In genomic region chr3:187150599-187150998, GRCh38 we compare ENCODE assay signal across 9 cellular contexts. TPM values are rescaled to one million over a fixed set of nuclear protein-coding genes. Genes with fewer than 3 reads are reported as not detected.
DNase-seq lines count a peak whose midpoint lies in the region; ATAC-seq and TF ChIP-seq lines count a peak whose summit lies in the region.
"Had no signal": no experiment of that assay in that cellular context is flagged by ENCODE, and none has a peak within 500 bp of the region (broad histone marks: within the 10 kb centered on the region; RNA-seq: fewer than 3 reads in every experiment).

No MANE protein-coding gene starts in this region.

- H3K9me3 Mint-ChIP-seq in CD8-positive, alpha-beta T cell = peaks cover 3% of the 10 kb centered on the region

- H3K9me3 ChIP-seq in CD8-positive, alpha-beta T cell (ENCODE audit: low read length) = no peaks in the 10 kb centered on the region
- no peaks in the 10 kb centered on the region for H3K9me3 ChIP-seq in mucosa of descending colon

- no peaks in the 10 kb centered on the region for H3K27me3 ChIP-seq in CD8-positive, alpha-beta T cell (ENCODE audit: insufficient read depth, low read length)

- POLR2A ChIA-PET in CD8-positive, alpha-beta T cell (lab: Charles Lee) = interaction anchor here (1.0 to 2.0 kb wide), 2 partner anchors 20 to 301 kb away, joined by 4 to 5 read pairs; no protein-coding TSS in a partner anchor

- intact Hi-C loops in CD8-positive, alpha-beta T cell (cut with DNase I, micrococcal nuclease) = loop anchor here (1.0 to 2.0 kb wide), 3 partner anchors 11 to 38 kb away; partner anchors contain the start of gene RPL39L (in 1 of the 2)
- intact Hi-C loops in mucosa of descending colon (cut with DNase I, micrococcal nuclease) = no loop called here

- no peak overlapping the region for H3K4me3 ChIP-seq in CD8-positive, alpha-beta T cell (ENCODE audit: low read depth, low read length)
- no peak overlapping the region for H3K4me3 ChIP-seq in mucosa of descending colon

- peak; percentile 39 for TF ChIP-seq CTCF in CD8-positive, alpha-beta T cell (IDR thresholded peaks at IDR 0.05)
- no peak for TF ChIP-seq CTCF in mucosa of descending colon (IDR thresholded peaks at IDR 0.05)

- no peaks in the 10 kb centered on the region for H3K4me1 ChIP-seq in CD8-positive, alpha-beta T cell (ENCODE audit: insufficient read depth, low read length)
- H3K4me1 ChIP-seq in mucosa of descending colon (ENCODE audit: low read depth) = no peaks in the 10 kb centered on the region

- peak; percentile 37 to 80 (median 63) for DNase-seq in CD8-positive, alpha-beta T cell
- DNase-seq in MV-4-11 (lab: John Stamatoyannopoulos, UW) (peak; percentile 44), activated T-cell treated with anti-CD3 and anti-CD28 coated beads for 1 hour (ENCODE audit: low read depth) (peak; percentile 59), mucosa of descending colon (peak in 2 of 3 donors; percentile 51 to 61), SHP77 treated with DMSO at 0.1 percent for 48 hours (lab: John Stamatoyannopoulos, UW) (no peak), C1 segment of cervical spinal cord (lab: John Stamatoyannopoulos, UW) (no peak)

- peaks cover 9% of the 10 kb centered on the region for H3K4me1 Mint-ChIP-seq in CD8-positive, alpha-beta T cell (ENCODE audit: low read depth)

- H3K36me3 ChIP-seq in CD8-positive, alpha-beta T cell (ENCODE audit: insufficient read depth, low read length) = no peaks in the 10 kb centered on the region
- H3K36me3 ChIP-seq in mucosa of descending colon (ENCODE audit: low read depth) = no peaks in the 10 kb centered on the region

- CTCF ChIA-PET in CD8-positive, alpha-beta T cell (lab: Charles Lee) = interaction anchor here (0.6 to 8.1 kb wide), 18 partner anchors 9 to 535 kb away, joined by 3 to 112 read pairs (median 4); partner anchors contain the start of gene RPL39L

- H3K36me3 Mint-ChIP-seq in CD8-positive, alpha-beta T cell = peaks cover 1% of the 10 kb centered on the region

- ATAC-seq in CD8-positive, alpha-beta T cell = peak; percentile 56
- ATAC-seq in mucosa of descending colon (no peak), GM21717 (IDR thresholded peaks at IDR 0.05; ENCODE audit: unreplicated experiment) (no peak), HG03469 (IDR thresholded peaks at IDR 0.05; ENCODE audit: unreplicated experiment) (no peak)

- no peaks in the 10 kb centered on the region for H3K27me3 Mint-ChIP-seq in CD8-positive, alpha-beta T cell (ENCODE audit: low read depth)

- H3K4me3 Mint-ChIP-seq in CD8-positive, alpha-beta T cell = no peak overlapping the region

- H3K27ac Mint-ChIP-seq in CD8-positive, alpha-beta T cell = no peak overlapping the region

- no peak overlapping the region for H3K27ac ChIP-seq in CD8-positive, alpha-beta T cell (ENCODE audit: low read depth, low read length)

RNA-seq across cellular contexts. Expression of gene RPL39L, which starts 11.3 kb away (rescaled TPM):
- under 1 TPM; 0.65 to 0.94 TPM for total RNA-seq in CD8-positive, alpha-beta T cell
- total RNA-seq in mucosa of descending colon = 1 to 10 TPM; 1.4 to 5.8 (median 2.9) TPM

RNA-seq across cellular contexts. Expression of gene RTP1, which starts 46.7 kb away (rescaled TPM):
- total RNA-seq in CD8-positive, alpha-beta T cell = not detected
- not detected for total RNA-seq in mucosa of descending colon
- total RNA-seq: dermis microvascular lymphatic vessel endothelial cell had no signal

Comparison
In these comparisons a context has a peak if more than half of its experiments do, and no peak if none do; other contexts are left out.
1. DNase-seq: peak in CD8-positive, alpha-beta T cell (7 of 7), MV-4-11 (single experiment), activated T-cell treated with anti-CD3 and anti-CD28 coated beads for 1 hour (single experiment) and mucosa of descending colon (2 of 3); none in SHP77 treated with DMSO at 0.1 percent for 48 hours (single experiment) and C1 segment of cervical spinal cord (0 of 14).
2. intact Hi-C loops: an anchor here in CD8-positive, alpha-beta T cell (1.0 to 2.0 kb wide); none called in mucosa of descending colon.